Comparison of ENCODE assay signal across 9 cellular contexts in genomic region chr9:98215821-98216220, GRCh38. TPM values are rescaled to one million over a fixed set of nuclear protein-coding genes. Genes with fewer than 3 reads are reported as not detected.
DNase-seq lines count a peak whose midpoint lies in the region; ATAC-seq, FAIRE-seq and TF ChIP-seq lines count a peak whose summit lies in the region.
"Had no signal": no experiment of that assay in that cellular context is flagged by ENCODE, and none has a peak within 500 bp of the region (broad histone marks: within the 10 kb centered on the region; RNA-seq: fewer than 3 reads in every experiment).

No MANE protein-coding gene starts in this region.

- H3K9me3 ChIP-seq in BE2C = no peaks in the 10 kb centered on the region
- H3K9me3 ChIP-seq in kidney (ENCODE audit: control insufficient read depth in 1 of 2, low read length in 2 of 2) = no peaks in the 10 kb centered on the region
- H3K9me3 ChIP-seq: heart left ventricle had no signal

- H3K4me3 ChIP-seq in BE2C (ENCODE audit: low read depth, low read length) (no peak overlapping the region), WI38 (ENCODE audit: low read depth, low read length) (no peak overlapping the region), kidney (ENCODE audit: low read length in 2 of 2) (no peak overlapping the region)
- H3K4me3 ChIP-seq: heart left ventricle had no signal

- intact Hi-C loops in kidney (cut with DNase I) = no loop called here

- in situ Hi-C loops in GM13977 (cut with MboI; ENCODE audit: low pct_unique_long_range_greater_than_20kb, low sequenced_read_pairs, unreplicated experiment) = no loop called here

- H3K4me1 ChIP-seq in BE2C (no peaks in the 10 kb centered on the region; the same call in 1 of the 2 replicates), kidney (ENCODE audit: control insufficient read depth in 1 of 2, insufficient read depth in 1 of 2, low read depth in 1 of 2, low read length in 2 of 2) (no peaks in the 10 kb centered on the region)
- H3K4me1 ChIP-seq: heart left ventricle had no signal

- no peak overlapping the region for H3K9ac ChIP-seq in kidney (ENCODE audit: low read length in 2 of 2)

- no peak overlapping the region for H3K27ac ChIP-seq in kidney (ENCODE audit: low read depth in 2 of 2, low read length in 2 of 2)
- H3K27ac ChIP-seq: heart left ventricle had no signal

- ATAC-seq in HG03354 (IDR thresholded peaks at IDR 0.05; ENCODE audit: poor library complexity, severe bottlenecking, unreplicated experiment) = no peak

- H3K36me3 ChIP-seq in BE2C = no peaks in the 10 kb centered on the region
- peaks cover 0 to 5% of the 10 kb centered on the region in 2 donors for H3K36me3 ChIP-seq in kidney (ENCODE audit: control insufficient read depth in 1 of 2, insufficient read depth in 2 of 2, low read length in 2 of 2)

- DNase-seq in BE2C (peak; percentile 75), GM13977 (ENCODE audit: low spot score) (no peak), kidney (peak; percentile 43), Kasumi-1 (lab: John Stamatoyannopoulos, UW) (no peak), NOMO-1 (lab: John Stamatoyannopoulos, UW; ENCODE audit: unreplicated experiment in 2 of 2) (no peak), putamen (ENCODE audit: low spot score) (no peak)
- DNase-seq: heart left ventricle had no signal

- H3K27me3 ChIP-seq in BE2C = no peaks in the 10 kb centered on the region
- H3K27me3 ChIP-seq: heart left ventricle had no signal

- TF ChIP-seq CTCF in BE2C (IDR thresholded peaks at IDR 0.05; ENCODE audit: low read depth, low read length) (peak; percentile 93), GM13977 (IDR thresholded peaks at IDR 0.05; ENCODE audit: extremely low read depth, insufficient read depth, missing control alignments) (peak; percentile 13), WI38 (IDR thresholded peaks at IDR 0.05; ENCODE audit: low read depth, low read length) (peak; percentile 51; the same call in 1 of the 2 replicates), kidney (IDR thresholded peaks at IDR 0.05; ENCODE audit: borderline replicate concordance, extremely low read depth, insufficient read depth) (no peak)

- FAIRE-seq in kidney (lab: Jason Lieb, UNC) = no peak

RNA-seq across cellular contexts. Expression of gene CORO2A, which starts 23.4 kb away (rescaled TPM):
- polyA plus RNA-seq in BE2C (2012; ENCODE audit: insufficient read depth, insufficient read length, low read depth) = 27.7 TPM
- total RNA-seq in kidney = 5.3 TPM
- polyA plus RNA-seq in kidney (ENCODE audit: insufficient read depth, low read depth, low replicate concordance) = 0.90 TPM

RNA-seq across cellular contexts. Expression of gene TBC1D2, which starts 39.6 kb away (rescaled TPM):
- 3.9 TPM for polyA plus RNA-seq in BE2C (2012; ENCODE audit: insufficient read depth, insufficient read length, low read depth)
- 19.6 TPM for total RNA-seq in kidney
- polyA plus RNA-seq in kidney (ENCODE audit: insufficient read depth, low read depth, low replicate concordance) = 7.7 TPM

Comparison
In these comparisons a context has a peak if more than half of its experiments do, and no peak if none do; other contexts are left out.
1. DNase-seq: peak in BE2C (single experiment) and kidney (single experiment); none in GM13977 (single experiment), Kasumi-1 (0 of 2), NOMO-1 (0 of 2) and putamen (single experiment).